ENCODE assay signal across 9 cellular contexts in genomic region chr2:86036790-86037138, GRCh38.
DNase-seq lines count a peak whose midpoint lies in the region; TF ChIP-seq lines count a peak whose summit lies in the region.
"Had no signal": no experiment of that assay in that cellular context is flagged by ENCODE, and none has a peak within 500 bp of the region (broad histone marks: within the 10 kb centered on the region; RNA-seq: fewer than 3 reads in every experiment).

No MANE protein-coding gene starts in this region.

- H3K36me3 Mint-ChIP-seq in brain = peaks cover 80% of the 10 kb centered on the region

- H3K4me3 ChIP-seq in muscle layer of colon (ENCODE audit: low read depth in 1 of 2, low read length in 2 of 2) (peak overlapping the region in 1 of 2 donors; percentile 3), tibial artery (no peak overlapping the region)

- no peaks in the 10 kb centered on the region for H3K9me3 Mint-ChIP-seq in brain

- peak overlapping the region; percentile 83 to 98 (median 97) for H3K27ac Mint-ChIP-seq in brain

- H3K27me3 Mint-ChIP-seq in brain = no peaks in the 10 kb centered on the region

- H3K27me3 ChIP-seq in muscle layer of colon (ENCODE audit: control insufficient read depth in 1 of 2, insufficient read depth in 2 of 2, low read length in 2 of 2) (no peaks in the 10 kb centered on the region), tibial artery (no peaks in the 10 kb centered on the region)

- H3K27ac ChIP-seq in muscle layer of colon (ENCODE audit: low read depth, low read length) (peak overlapping the region; percentile 63), tibial artery (peak overlapping the region; percentile 69 to 71)

- peak; percentile 51 for DNase-seq in activated CD8-positive, alpha-beta memory T cell treated with anti-CD3 and anti-CD28 coated beads, Interleukin-2, amount 50 U/mL, for 48 hours
- no peak for DNase-seq in activated CD8-positive, alpha-beta memory T cell treated with anti-CD3 and anti-CD28 coated beads for 24 hours
- no peak for DNase-seq in tibial artery
- DNase-seq in stimulated activated naive CD4-positive, alpha-beta T cell (lab: John Stamatoyannopoulos, UW) = no peak
- DNase-seq in stimulated activated CD4-positive, alpha-beta T cell treated with anti-CD3 and anti-CD28 coated beads, Interleukin-2, amount 100 ng/mL, for 48 hours = no peak
- DNase-seq in NCI-H2196 (lab: John Stamatoyannopoulos, UW; ENCODE audit: unreplicated experiment) = no peak
- DNase-seq: activated CD4-positive, alpha-beta T cell treated with anti-CD3 and anti-CD28 coated beads for 1 hour had no signal

- peaks cover 34% of the 10 kb centered on the region for H3K4me1 ChIP-seq in muscle layer of colon (ENCODE audit: insufficient read depth, low read length)
- H3K4me1 ChIP-seq in tibial artery = peaks cover 0 to 35% (median 14%) of the 10 kb centered on the region in 4 donors

- H3K36me3 ChIP-seq in muscle layer of colon (ENCODE audit: insufficient read depth, low read length) = peaks cover 46% of the 10 kb centered on the region
- peaks cover 53 to 94% (median 54%) of the 10 kb centered on the region in 3 donors for H3K36me3 ChIP-seq in tibial artery

- H3K4me3 Mint-ChIP-seq in brain = peak overlapping the region in 3 of 5 experiments; percentile 12 to 64 (median 44)

- TF ChIP-seq CTCF in brain (conservative IDR thresholded peaks at IDR 0.05) (no peak), tibial artery (IDR thresholded peaks at IDR 0.05) (no peak)

- H3K9ac ChIP-seq in muscle layer of colon (ENCODE audit: low read length) = peak overlapping the region; percentile 5

- intact Hi-C loops in tibial artery (cut with DNase I; ENCODE audit: low total_unique reads) = no loop called here

- peaks cover 57% of the 10 kb centered on the region for H3K4me1 Mint-ChIP-seq in brain

- H3K9me3 ChIP-seq in muscle layer of colon (ENCODE audit: low read length) (no peaks in the 10 kb centered on the region), tibial artery (no peaks in the 10 kb centered on the region)
